1 cellular context compared by ENCODE assay signal in the genomic region with DNA sequence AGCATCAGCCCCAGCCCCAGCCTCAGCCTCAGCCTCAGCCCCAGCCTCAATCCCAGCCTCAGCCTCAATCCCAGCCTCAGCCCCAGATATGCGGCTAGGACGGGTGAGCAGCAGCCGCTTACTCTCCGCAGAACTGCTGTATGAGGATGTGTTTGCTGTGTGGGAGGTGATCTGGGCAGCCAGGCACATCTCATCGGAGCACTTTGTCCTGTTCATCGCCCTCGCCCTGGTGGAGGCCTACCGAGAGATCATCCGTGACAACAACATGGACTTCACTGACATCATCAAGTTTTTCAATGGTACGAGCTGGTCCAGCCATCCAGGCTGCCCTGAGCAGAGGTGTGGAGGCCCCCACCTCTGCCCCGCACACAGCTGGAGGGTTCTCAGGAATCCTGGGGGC.
TF ChIP-seq lines count a peak whose summit lies in the region.

No MANE protein-coding gene starts in this region.

TF ChIP-seq in H1, 55 proteins besides CTCF, POLR2A, EP300 and RAD21:
- TF ChIP-seq KDM5A (IDR thresholded peaks at IDR 0.05; ENCODE audit: low read length), result no peak
- no peak for TF ChIP-seq KDM4A (IDR thresholded peaks at IDR 0.05; ENCODE audit: low read depth, low read length, severe bottlenecking)
- TF ChIP-seq SAP30 (IDR thresholded peaks at IDR 0.05; ENCODE audit: insufficient read depth, insufficient replicate concordance, low read length), result no peak
- no peak for TF ChIP-seq JUN (IDR thresholded peaks at IDR 0.05; ENCODE audit: low read depth, low read length)
- TF ChIP-seq EZH2 (IDR thresholded peaks at IDR 0.05; ENCODE audit: low read depth, low read length, severe bottlenecking), result no peak
- TF ChIP-seq, protein P1, sequence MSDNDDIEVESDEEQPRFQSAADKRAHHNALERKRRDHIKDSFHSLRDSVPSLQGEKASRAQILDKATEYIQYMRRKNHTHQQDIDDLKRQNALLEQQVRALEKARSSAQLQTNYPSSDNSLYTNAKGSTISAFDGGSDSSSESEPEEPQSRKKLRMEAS (IDR thresholded peaks at IDR 0.05), result no peak
- TF ChIP-seq, protein P2, sequence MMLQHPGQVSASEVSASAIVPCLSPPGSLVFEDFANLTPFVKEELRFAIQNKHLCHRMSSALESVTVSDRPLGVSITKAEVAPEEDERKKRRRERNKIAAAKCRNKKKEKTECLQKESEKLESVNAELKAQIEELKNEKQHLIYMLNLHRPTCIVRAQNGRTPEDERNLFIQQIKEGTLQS (IDR thresholded peaks at IDR 0.05; ENCODE audit: insufficient read depth, low read depth, low read length), result no peak
- no peak for TF ChIP-seq CBX5 (IDR thresholded peaks at IDR 0.05; ENCODE audit: low read depth, low read length)
TF ChIP-seq in H1: peak in this region for 0.
